ENCODE assay signal across 20 cellular contexts in the genomic region with DNA sequence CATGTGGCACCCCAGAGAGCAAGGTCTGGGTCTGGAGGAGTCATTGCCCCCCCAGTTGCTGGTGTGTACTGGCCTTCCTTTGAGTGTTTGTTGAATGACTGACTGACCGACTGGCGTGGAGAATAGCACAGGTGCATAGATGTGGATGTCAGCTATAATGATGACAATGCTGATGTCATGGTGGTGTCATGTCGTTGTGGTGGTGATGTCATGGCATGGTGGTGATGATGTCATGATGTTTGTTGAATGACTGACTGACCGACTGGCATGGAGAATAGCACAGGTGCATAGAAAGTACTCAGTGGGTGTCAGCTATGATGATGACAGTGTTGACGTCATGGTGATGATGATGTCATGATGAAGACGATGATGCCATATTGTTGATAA. TPM values are rescaled to one million over a fixed set of nuclear protein-coding genes. Genes with fewer than 3 reads are reported as not detected.
DNase-seq lines count a peak whose midpoint lies in the region; ATAC-seq, FAIRE-seq and TF ChIP-seq lines count a peak whose summit lies in the region.
"Had no signal": no experiment of that assay in that cellular context is flagged by ENCODE, and none has a peak within 500 bp of the region (broad histone marks: within the 10 kb centered on the region; RNA-seq: fewer than 3 reads in every experiment).

No MANE protein-coding gene starts in this region.

- no peaks in the 10 kb centered on the region for H3K27me3 ChIP-seq in astrocyte (ENCODE audit: insufficient read depth, low read length)

- H3K9ac ChIP-seq in astrocyte (ENCODE audit: low read length) = no peak overlapping the region

- no peak for ATAC-seq in GM21786 (IDR thresholded peaks at IDR 0.05; ENCODE audit: unreplicated experiment)

- H3K4me2 ChIP-seq in astrocyte (ENCODE audit: low read length) = peak overlapping the region; percentile 17

- H3K36me3 ChIP-seq in astrocyte (ENCODE audit: insufficient read depth, low read length) = no peaks in the 10 kb centered on the region
- H3K36me3 ChIP-seq: gastrocnemius medialis, neutrophil, right atrium auricular region, upper lobe of right lung had no signal

- TF ChIP-seq CTCF in HFFc6 (IDR thresholded peaks at IDR 0.05) = no peak
- no peak for TF ChIP-seq CTCF in astrocyte (IDR thresholded peaks at IDR 0.05; ENCODE audit: insufficient read depth, low read depth, low read length)
- no peak for TF ChIP-seq CTCF in progenitor cell of endocrine pancreas (IDR thresholded peaks at IDR 0.05; ENCODE audit: unreplicated experiment)

- peaks cover 3% of the 10 kb centered on the region for H3K9me3 ChIP-seq in astrocyte (ENCODE audit: insufficient read depth, low read depth, low read length)
- H3K9me3 ChIP-seq: gastrocnemius medialis, neutrophil, right atrium auricular region, upper lobe of right lung had no signal

- peaks cover 39% of the 10 kb centered on the region for H3K27me3 Mint-ChIP-seq in activated T-cell treated with anti-CD3 and anti-CD28 coated beads, Interleukin-2, amount 50 U/mL, for 24 hours
- no peaks in the 10 kb centered on the region; the same call in 1 of the 2 replicates for H3K27me3 Mint-ChIP-seq in HFFc6 (ENCODE audit: insufficient read depth)
- no peaks in the 10 kb centered on the region for H3K27me3 Mint-ChIP-seq in astrocyte (ENCODE audit: low read depth, unreplicated experiment)
- H3K27me3 Mint-ChIP-seq in progenitor cell of endocrine pancreas = no peaks in the 10 kb centered on the region

- H3K79me2 ChIP-seq in astrocyte (ENCODE audit: insufficient read depth, low read length) = no peaks in the 10 kb centered on the region

- peaks cover 10% of the 10 kb centered on the region for H3K4me1 ChIP-seq in astrocyte (ENCODE audit: insufficient read depth, low read length)
- H3K4me1 ChIP-seq: gastrocnemius medialis, upper lobe of right lung had no signal

- peak overlapping the region; percentile 31 for H3K27ac Mint-ChIP-seq in activated T-cell treated with anti-CD3 and anti-CD28 coated beads, Interleukin-2, amount 50 U/mL, for 24 hours
- H3K27ac Mint-ChIP-seq in HFFc6 (peak overlapping the region; percentile 52; the same call in 1 of the 2 replicates), astrocyte (ENCODE audit: unreplicated experiment) (peak overlapping the region; percentile 44), progenitor cell of endocrine pancreas (peak overlapping the region; percentile 76)

- H2AFZ ChIP-seq in astrocyte (ENCODE audit: low read depth, low read length) = no peak overlapping the region

- peaks cover 6% of the 10 kb centered on the region for H3K4me1 Mint-ChIP-seq in activated T-cell treated with anti-CD3 and anti-CD28 coated beads, Interleukin-2, amount 50 U/mL, for 24 hours (ENCODE audit: low read depth)
- H3K4me1 Mint-ChIP-seq in HFFc6 (ENCODE audit: low read depth) (peaks cover 30% of the 10 kb centered on the region), astrocyte (ENCODE audit: low read depth, unreplicated experiment) (peaks cover 13% of the 10 kb centered on the region), progenitor cell of endocrine pancreas (ENCODE audit: low read depth) (peaks cover 23% of the 10 kb centered on the region)

- H4K20me1 ChIP-seq in astrocyte (ENCODE audit: insufficient read depth, low read length) = no peaks in the 10 kb centered on the region

- DNase-seq in activated T-cell treated with anti-CD3 and anti-CD28 coated beads, Interleukin-2, amount 50 U/mL, for 24 hours = no peak
- no peak for DNase-seq in activated T-cell treated with anti-CD3 and anti-CD28 coated beads, Interleukin-2, amount 50 U/mL, for 48 hours
- peak; percentile 8 for DNase-seq in HFFc6
- DNase-seq in astrocyte (ENCODE audit: low read depth) = peak; percentile 3
- no peak for DNase-seq in progenitor cell of endocrine pancreas (ENCODE audit: low spot score, unreplicated experiment)
- no peak for DNase-seq in DMS 273 (lab: John Stamatoyannopoulos, UW; ENCODE audit: unreplicated experiment)
- DNase-seq in GM19239 (ENCODE audit: insufficient read length, low spot score) = no peak
- DNase-seq: activated gamma-delta T cell had no signal

- FAIRE-seq in astrocyte (lab: Jason Lieb, UNC) (no peak), GM19239 (lab: Jason Lieb, UNC) (no peak)
- FAIRE-seq: colon had no signal

- H3K36me3 Mint-ChIP-seq in activated T-cell treated with anti-CD3 and anti-CD28 coated beads, Interleukin-2, amount 50 U/mL, for 24 hours (ENCODE audit: low read depth) = no peaks in the 10 kb centered on the region
- no peaks in the 10 kb centered on the region for H3K36me3 Mint-ChIP-seq in HFFc6 (ENCODE audit: low read depth)
- no peaks in the 10 kb centered on the region for H3K36me3 Mint-ChIP-seq in astrocyte (ENCODE audit: low read depth, unreplicated experiment)
- H3K36me3 Mint-ChIP-seq in progenitor cell of endocrine pancreas (ENCODE audit: insufficient read depth) = no peaks in the 10 kb centered on the region

- H3K27ac ChIP-seq in astrocyte (ENCODE audit: low read depth, low read length) = no peak overlapping the region
- H3K27ac ChIP-seq: gastrocnemius medialis, neutrophil, right atrium auricular region, RWPE1, upper lobe of right lung, VCaP had no signal

- H3K4me3 ChIP-seq in astrocyte (ENCODE audit: insufficient read depth, low read depth, low read length) = no peak overlapping the region
- H3K4me3 ChIP-seq: gastrocnemius medialis, right atrium auricular region, upper lobe of right lung had no signal

- no peaks in the 10 kb centered on the region for H3K9me3 Mint-ChIP-seq in activated T-cell treated with anti-CD3 and anti-CD28 coated beads, Interleukin-2, amount 50 U/mL, for 24 hours
- H3K9me3 Mint-ChIP-seq in HFFc6 (no peaks in the 10 kb centered on the region), astrocyte (ENCODE audit: unreplicated experiment) (no peaks in the 10 kb centered on the region), progenitor cell of endocrine pancreas (ENCODE audit: low read depth) (no peaks in the 10 kb centered on the region)
- H3K9me3 Mint-ChIP-seq: stimulated activated naive CD8-positive, alpha-beta T cell treated with anti-CD3 and anti-CD28 coated beads, Interleukin-15, Interleukin-2, amounts not matched to agents 100 ng/mL and 50 ng/mL, for 24 hours had no signal

- no peak overlapping the region for H3K4me3 Mint-ChIP-seq in activated T-cell treated with anti-CD3 and anti-CD28 coated beads, Interleukin-2, amount 50 U/mL, for 24 hours
- H3K4me3 Mint-ChIP-seq in HFFc6 (no peak overlapping the region), astrocyte (ENCODE audit: unreplicated experiment) (no peak overlapping the region), progenitor cell of endocrine pancreas (ENCODE audit: low read depth) (no peak overlapping the region)
- H3K4me3 Mint-ChIP-seq: stimulated activated naive CD8-positive, alpha-beta T cell treated with anti-CD3 and anti-CD28 coated beads, Interleukin-15, Interleukin-2, amounts not matched to agents 100 ng/mL and 50 ng/mL, for 24 hours had no signal

RNA-seq across cellular contexts. Expression of a gene that starts 22.1 kb away (rescaled TPM):
- not detected for total RNA-seq in HFFc6 (2021; fragmentation: NEBNext Ultra II Directional; extraction: Animal tissue kit (Norgen Biotek cat#: 25700))
- total RNA-seq in astrocyte = not detected in 2 replicates
- total RNA-seq in progenitor cell of endocrine pancreas = 1.8 TPM in 2 replicates
- total RNA-seq: gastrocnemius medialis; H4; left colon; right atrium auricular region; T-helper 1 cell treated with Interleukin-12 subunit alpha and Interleukin-12 subunit beta and Interleukin-4 antibody, amounts not matched to agents 30 ng/mL and 1 ng/mL, for 36 hours; upper lobe of right lung had no signal

RNA-seq across cellular contexts. Expression of a gene that starts 53.3 kb away (rescaled TPM):
- total RNA-seq in HFFc6 (2021; fragmentation: NEBNext Ultra II Directional; extraction: Animal tissue kit (Norgen Biotek cat#: 25700)) = 10 to 100 TPM; 33.5 to 38.0 (median 36.0) TPM
- total RNA-seq in astrocyte (33.0 and 37.7 TPM in 2 replicates), progenitor cell of endocrine pancreas (55.4 and 56.5 TPM in 2 replicates)

Comparison
In these comparisons a context has a peak if more than half of its experiments do, and no peak if none do; other contexts are left out.
1. DNase-seq: peak in HFFc6 (single experiment) and astrocyte (single experiment); none in activated T-cell treated with anti-CD3 and anti-CD28 coated beads, Interleukin-2, amount 50 U/mL, for 24 hours (single experiment), activated T-cell treated with anti-CD3 and anti-CD28 coated beads, Interleukin-2, amount 50 U/mL, for 48 hours (0 of 2), progenitor cell of endocrine pancreas (single experiment), DMS 273 (single experiment) and GM19239 (single experiment).
2. Peak in every context shown above with its lines, with median percentiles within 50 percentile points of each other: H3K27ac Mint-ChIP-seq.